In the genomic region with DNA sequence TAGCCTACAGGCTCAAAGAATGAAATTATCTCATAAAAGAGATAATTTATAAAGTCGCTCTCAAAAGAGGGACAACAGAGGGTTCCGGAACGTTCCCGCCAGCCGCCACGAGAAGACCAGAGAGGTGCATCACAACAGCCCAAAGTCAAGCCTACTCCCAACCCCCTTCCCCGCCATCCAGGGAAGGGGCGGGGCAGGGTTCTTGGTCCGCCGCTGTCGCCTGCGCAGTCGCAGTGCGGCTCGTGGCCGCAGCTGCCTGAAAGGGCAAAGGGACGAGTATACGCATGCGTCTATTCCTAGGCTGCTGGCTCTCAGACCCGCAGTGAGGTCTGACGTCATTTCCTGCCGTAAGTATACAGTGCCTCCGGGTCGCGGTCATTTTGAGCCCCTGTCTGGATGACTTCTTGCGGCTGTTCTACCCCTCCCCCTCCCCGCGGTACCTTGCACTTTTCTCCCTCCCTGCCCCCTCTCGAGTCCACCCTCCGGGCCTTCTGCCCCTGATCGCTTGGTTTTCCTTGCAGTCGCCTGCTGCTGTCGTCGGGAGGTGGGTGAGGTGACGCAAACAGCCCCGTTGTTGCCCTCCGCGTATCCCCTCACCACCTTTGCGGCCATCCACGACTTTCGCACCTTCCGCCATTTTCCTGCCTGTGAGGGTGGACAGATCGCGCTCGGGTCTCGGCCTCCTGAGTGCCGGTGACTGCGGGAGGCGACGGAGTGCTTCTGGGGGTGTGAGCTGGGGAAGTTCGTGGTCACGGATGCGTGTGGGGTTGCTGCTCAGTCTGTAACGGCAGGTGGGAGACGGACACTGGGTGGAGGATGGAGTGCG, we compare ENCODE assay signal across 8 cellular contexts. TPM values are rescaled to one million over a fixed set of nuclear protein-coding genes. Genes with fewer than 3 reads are reported as not detected.
A peak's percentile ranks its signal among the peaks of the same experiment; 100 is the strongest.
DNase-seq lines count a peak whose midpoint lies in the region; ATAC-seq and TF ChIP-seq lines count a peak whose summit lies in the region.

A gene with protein sequence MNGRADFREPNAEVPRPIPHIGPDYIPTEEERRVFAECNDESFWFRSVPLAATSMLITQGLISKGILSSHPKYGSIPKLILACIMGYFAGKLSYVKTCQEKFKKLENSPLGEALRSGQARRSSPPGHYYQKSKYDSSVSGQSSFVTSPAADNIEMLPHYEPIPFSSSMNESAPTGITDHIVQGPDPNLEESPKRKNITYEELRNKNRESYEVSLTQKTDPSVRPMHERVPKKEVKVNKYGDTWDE (plus strand): TSS at position 383 of the 826 bp plus-strand sequence. CDS start 1,537 bp downstream, outside the sequence.

- H3K9me3 Mint-ChIP-seq in activated T-cell treated with anti-CD3 and anti-CD28 coated beads, Interleukin-2, amount 50 U/mL, for 4 hours: no peaks in the 10 kb centered on the region

- TF ChIP-seq CTCF in Panc1 (IDR thresholded peaks at IDR 0.05): no peak

- H3K27ac ChIP-seq in Panc1 (ENCODE audit: low read length) (peak within 1 kb of the TSS; percentile 93), esophagus (ENCODE audit: low read depth in 2 of 2, low read length in 1 of 2) (peak within 1 kb of the TSS; percentile 83 to 97)

- H3K36me3 ChIP-seq in Panc1 (ENCODE audit: control insufficient read depth, insufficient read depth, low read length): peaks cover 10% of the 10 kb centered on the region
- peaks cover 2 to 9% of the 10 kb centered on the region in 2 donors for H3K36me3 ChIP-seq in esophagus (ENCODE audit: control insufficient read depth in 2 of 2, insufficient read depth in 2 of 2, low read length in 1 of 2)
- H3K36me3 ChIP-seq in mucosa of stomach (ENCODE audit: control insufficient read depth, insufficient read depth, low read length): peaks cover 7% of the 10 kb centered on the region

- POLR2A ChIA-PET in Panc1 (lab: Charles Lee): no interaction called here

- peak within 1 kb of the TSS; percentile 99 for H3K9ac ChIP-seq in mucosa of stomach (ENCODE audit: low read length)

- H3K9me3 ChIP-seq in Panc1 (ENCODE audit: control insufficient read depth, insufficient read depth, low read depth, low read length) (no peaks in the 10 kb centered on the region), esophagus (ENCODE audit: control insufficient read depth in 2 of 2, insufficient read depth in 1 of 2, low read depth in 1 of 2, low read length in 1 of 2) (no peaks in the 10 kb centered on the region), mucosa of stomach (ENCODE audit: control insufficient read depth, low read length) (no peaks in the 10 kb centered on the region)

- 1% methylated on average over 56 of the region's 56 CpGs for WGBS in esophagus, 2 donors

- ATAC-seq in GM21723 (IDR thresholded peaks at IDR 0.05; ENCODE audit: unreplicated experiment) (peak; percentile 100), Panc1 (peak; percentile 100)
- ATAC-seq in activated T-cell treated with anti-CD3 and anti-CD28 coated beads, Interleukin-2, amount 50 U/mL, for 4 hours: peak; percentile 97

- H3K36me3 Mint-ChIP-seq in activated T-cell treated with anti-CD3 and anti-CD28 coated beads, Interleukin-2, amount 50 U/mL, for 4 hours (ENCODE audit: insufficient read depth): peaks cover 11% of the 10 kb centered on the region

- H3K27me3 ChIP-seq in Panc1 (ENCODE audit: control insufficient read depth, insufficient read depth, low read length): no peaks in the 10 kb centered on the region
- no peaks in the 10 kb centered on the region for H3K27me3 ChIP-seq in esophagus (ENCODE audit: control insufficient read depth in 1 of 2, insufficient read depth in 2 of 2, low read length in 2 of 2)
- H3K27me3 ChIP-seq in mucosa of stomach (ENCODE audit: control insufficient read depth, insufficient read depth, low read length): no peaks in the 10 kb centered on the region

- CTCF ChIA-PET in Panc1 (lab: Charles Lee): no interaction called here

- peaks cover 24% of the 10 kb centered on the region for H3K4me1 Mint-ChIP-seq in activated T-cell treated with anti-CD3 and anti-CD28 coated beads, Interleukin-2, amount 50 U/mL, for 4 hours (ENCODE audit: low read depth)

- intact Hi-C loops in Panc1 (cut with micrococcal nuclease; ENCODE audit: unreplicated experiment): no loop called here

- H3K4me3 Mint-ChIP-seq in activated T-cell treated with anti-CD3 and anti-CD28 coated beads, Interleukin-2, amount 50 U/mL, for 4 hours: peak within 1 kb of the TSS; percentile 100

- H3K4me1 ChIP-seq in Panc1 (ENCODE audit: control insufficient read depth, insufficient read depth, low read length) (peaks cover 6% of the 10 kb centered on the region; the same call in 1 of the 2 replicates), esophagus (ENCODE audit: control insufficient read depth in 2 of 2, insufficient read depth in 2 of 2, low read length in 1 of 2) (no peaks in the 10 kb centered on the region), mucosa of stomach (ENCODE audit: control insufficient read depth, insufficient read depth, low read length) (peaks cover 5% of the 10 kb centered on the region)

- DNase-seq in DMS53 (lab: John Stamatoyannopoulos, UW): peak; percentile 100
- peak; percentile 92 for DNase-seq in KG1 (lab: John Stamatoyannopoulos, UW)
- DNase-seq in Panc1 (ENCODE audit: low read depth, low spot score): peak; percentile 92
- peak; percentile 89 for DNase-seq in activated T-cell treated with anti-CD3 and anti-CD28 coated beads, Interleukin-2, amount 50 U/mL, for 4 hours
- DNase-seq in stimulated activated CD8-positive, alpha-beta memory T cell treated with anti-CD3 and anti-CD28 coated beads, Interleukin-7, amount 100 ng/mL, for 1 hour (ENCODE audit: low read depth in 2 of 2): peak; percentile 76 to 87

- no TSS peak for BruUV-seq in Panc1 (replicated peaks; lab: Mats Ljungman, UMichigan)

- H3K27me3 Mint-ChIP-seq in activated T-cell treated with anti-CD3 and anti-CD28 coated beads, Interleukin-2, amount 50 U/mL, for 4 hours (ENCODE audit: low read depth): no peaks in the 10 kb centered on the region

- in situ Hi-C loops in Panc1 (cut with HindIII; ENCODE audit: low pct_unique_long_range_greater_than_20kb, low sequenced_read_pairs): no loop called here

- H3K4me3 ChIP-seq in Panc1 (ENCODE audit: low read depth in 2 of 2, low read length in 2 of 2) (peak within 1 kb of the TSS; percentile 92 to 97), esophagus (ENCODE audit: low read depth in 1 of 2, low read length in 2 of 2) (peak within 1 kb of the TSS; percentile 82 to 86), mucosa of stomach (ENCODE audit: low read length) (peak within 1 kb of the TSS; percentile 99)

RNA-seq across cellular contexts. Expression of the gene that starts here (rescaled TPM):
- total RNA-seq in Panc1 (2021; ENCODE audit: unreplicated experiment): 103 TPM
- 77.3 TPM for polyA plus RNA-seq in Panc1 (2012; ENCODE audit: insufficient read length)
- total RNA-seq in activated T-cell treated with anti-CD3 and anti-CD28 coated beads, Interleukin-2, amount 50 U/mL, for 4 hours: 100 to 1,000 TPM; 106 to 120 (median 116) TPM
- 100 to 1,000 TPM in 1 of 2 donors, 10 to 100 TPM in 1; 74.7 to 102 TPM for polyA plus RNA-seq in esophagus

Comparison
In these comparisons a context has a peak if more than half of its experiments do, and no peak if none do; other contexts are left out.
1. Peak in every context shown above with its lines: DNase-seq, ATAC-seq, H3K4me3 ChIP-seq and H3K27ac ChIP-seq.